ENCODE assay signal across 18 cellular contexts in genomic region chr6:74368746-74369145, GRCh38.
DNase-seq lines count a peak whose midpoint lies in the region; ATAC-seq and TF ChIP-seq lines count a peak whose summit lies in the region.
"Had no signal": no experiment of that assay in that cellular context is flagged by ENCODE, and none has a peak within 500 bp of the region (broad histone marks: within the 10 kb centered on the region; RNA-seq: fewer than 3 reads in every experiment).

No MANE protein-coding gene starts in this region.

- no peaks in the 10 kb centered on the region for H3K79me2 ChIP-seq in ACC112 (ENCODE audit: control insufficient read depth, insufficient read depth, low read length, unreplicated experiment)
- H3K79me2 ChIP-seq in osteoblast (ENCODE audit: insufficient read depth, low read length), result no peaks in the 10 kb centered on the region

- DNase-seq in IMR-90, result peak; percentile 73
- peak; percentile 32 for DNase-seq in brain microvascular endothelial cell
- no peak for DNase-seq in osteoblast (ENCODE audit: insufficient read length, low spot score, missing footprints)
- DNase-seq in activated CD4-positive, alpha-beta T cell treated with anti-CD3 and anti-CD28 coated beads for 4 hours, result no peak
- DNase-seq in activated effector memory CD4-positive, alpha-beta T cell treated with Interleukin-2 at 50 U/mL for 16 hours, result no peak
- no peak for DNase-seq in cerebellar cortex (ENCODE audit: low spot score)
- DNase-seq in amygdala (lab: John Stamatoyannopoulos, UW), result no peak
- DNase-seq: 8988T; CD8-positive, alpha-beta memory T cell; DMS79; GDM1; Karpas-422; NCI-H1105 treated with DMSO at 0.1 percent for 48 hours; NCI-H187; NCI-H69; SHP77 had no signal

- peak overlapping the region; percentile 100 for H4K91ac ChIP-seq in IMR-90 (ENCODE audit: insufficient read depth, low read depth, low read length)

- no peak for TF ChIP-seq RAD21 in IMR-90 (IDR thresholded peaks at IDR 0.05; ENCODE audit: low read length)

- H4K20me1 ChIP-seq in IMR-90 (ENCODE audit: insufficient read depth, low read length) (no peaks in the 10 kb centered on the region), osteoblast (ENCODE audit: insufficient read depth, low read length) (no peaks in the 10 kb centered on the region)
- H4K20me1 ChIP-seq: BLaER1 had no signal

- intact Hi-C loops in IMR-90 (cut with micrococcal nuclease), result no loop called here

- no peak overlapping the region for H3K4me3 ChIP-seq in ACC112 (ENCODE audit: low read depth, low read length)
- H3K4me3 ChIP-seq in IMR-90 (ENCODE audit: insufficient read depth, low read depth, low read length), result no peak overlapping the region
- no peak overlapping the region for H3K4me3 ChIP-seq in brain microvascular endothelial cell (ENCODE audit: low read depth, low read length)
- H3K4me3 ChIP-seq in osteoblast (ENCODE audit: insufficient read depth, low read length), result no peak overlapping the region
- H3K4me3 ChIP-seq: BLaER1 had no signal

- H2AK9ac ChIP-seq in IMR-90 (replicated peaks; ENCODE audit: low read depth, low read length, poor library complexity), result no peak overlapping the region

- H3K14ac ChIP-seq in IMR-90 (replicated peaks; ENCODE audit: low read depth, low read length), result peak overlapping the region; percentile 97

- peak overlapping the region; percentile 75; the same call in 1 of the 2 replicates for H3K4me2 ChIP-seq in IMR-90 (ENCODE audit: low read depth, low read length)
- H3K4me2 ChIP-seq in osteoblast (ENCODE audit: insufficient read depth, low read length), result no peak overlapping the region
- H3K4me2 ChIP-seq: BLaER1 had no signal

- no peak overlapping the region for H3K9ac ChIP-seq in IMR-90 (ENCODE audit: low read depth, low read length)
- H3K9ac ChIP-seq: BLaER1 had no signal

- peak overlapping the region; percentile 100; the same call in 1 of the 2 replicates for H3K23ac ChIP-seq in IMR-90 (ENCODE audit: low read depth, low read length)

- peak overlapping the region; percentile 59 for H3K27ac ChIP-seq in ACC112 (ENCODE audit: low read depth, low read length)
- H3K27ac ChIP-seq in IMR-90 (ENCODE audit: insufficient read depth, low read length), result peak overlapping the region; percentile 91; the same call in 1 of the 2 replicates
- peak overlapping the region; percentile 60 for H3K27ac ChIP-seq in brain microvascular endothelial cell
- peak overlapping the region; percentile 77 for H3K27ac ChIP-seq in osteoblast (ENCODE audit: low read depth, low read length)
- H3K27ac ChIP-seq: BLaER1 had no signal

- H3K4me1 ChIP-seq in ACC112 (ENCODE audit: control insufficient read depth, insufficient read depth, low read length, unreplicated experiment) (peaks cover 37% of the 10 kb centered on the region), IMR-90 (ENCODE audit: control insufficient read depth, insufficient read depth, low read length) (peaks cover 7% of the 10 kb centered on the region; the same call in 1 of the 2 replicates), osteoblast (ENCODE audit: insufficient read depth, low read length) (peaks cover 17% of the 10 kb centered on the region)
- H3K4me1 ChIP-seq: BLaER1 had no signal

- H3K27me3 ChIP-seq in ACC112 (ENCODE audit: insufficient read depth, low read length), result no peaks in the 10 kb centered on the region
- H3K27me3 ChIP-seq in IMR-90 (ENCODE audit: control insufficient read depth, insufficient read depth, low read length), result no peaks in the 10 kb centered on the region
- no peaks in the 10 kb centered on the region for H3K27me3 ChIP-seq in brain microvascular endothelial cell (replicated peaks)
- no peaks in the 10 kb centered on the region for H3K27me3 ChIP-seq in osteoblast (ENCODE audit: insufficient read depth, low read length)
- H3K27me3 ChIP-seq: BLaER1 had no signal

- peak overlapping the region; percentile 100; the same call in 2 of the 3 replicates for H2BK15ac ChIP-seq in IMR-90 (ENCODE audit: low read depth, low read length)

- TF ChIP-seq CTCF in IMR-90 (conservative IDR thresholded peaks at IDR 0.05; ENCODE audit: low read depth, low read length), result no peak
- no peak for TF ChIP-seq CTCF in brain microvascular endothelial cell (IDR thresholded peaks at IDR 0.05; ENCODE audit: low read depth, low read length, missing control alignments)
- TF ChIP-seq CTCF in osteoblast (IDR thresholded peaks at IDR 0.05; ENCODE audit: extremely low read depth, low read depth, low read length), result no peak

- H3K79me1 ChIP-seq in IMR-90 (ENCODE audit: low read depth in 1 of 2, low read length in 2 of 2), result peaks cover 0 to 4% of the 10 kb centered on the region in 2 experiments; a peak in 1 of 4 replicates

- CTCF ChIA-PET in IMR-90 (lab: Yijun Ruan, JAX), result interaction anchor here (0.5 kb wide), 1 partner anchor 217 kb away, joined by 3 read pairs; no protein-coding TSS in a partner anchor

- peaks cover 3% of the 10 kb centered on the region for H3K9me1 ChIP-seq in IMR-90 (ENCODE audit: insufficient read depth, low read length)

- H4K5ac ChIP-seq in IMR-90 (ENCODE audit: low read depth, low read length), result peak overlapping the region; percentile 95; the same call in 1 of the 2 replicates

- peak overlapping the region; percentile 100 for H2AK5ac ChIP-seq in IMR-90 (ENCODE audit: low read depth, low read length)

- H2BK5ac ChIP-seq in IMR-90 (ENCODE audit: low read depth, low read length, poor library complexity, severe bottlenecking), result peak overlapping the region; percentile 100

- no CpG with 5 or more reads among the region's 2 CpGs for WGBS in IMR-90 (ENCODE audit: extremely low coverage in 2 of 2, insufficient read length in 1 of 2), 2 experiments

- H2AFZ ChIP-seq in ACC112 (ENCODE audit: low read length, unreplicated experiment), result no peak overlapping the region
- no peak overlapping the region for H2AFZ ChIP-seq in IMR-90 (replicated peaks; ENCODE audit: low read length, poor library complexity)
- H2AFZ ChIP-seq in osteoblast (ENCODE audit: low read length), result no peak overlapping the region

- no peaks in the 10 kb centered on the region for H3K36me3 ChIP-seq in ACC112 (ENCODE audit: insufficient read depth, low read length)
- H3K36me3 ChIP-seq in IMR-90 (ENCODE audit: control insufficient read depth, insufficient read depth, low read length), result no peaks in the 10 kb centered on the region
- no peaks in the 10 kb centered on the region for H3K36me3 ChIP-seq in brain microvascular endothelial cell (replicated peaks)
- no peaks in the 10 kb centered on the region for H3K36me3 ChIP-seq in osteoblast (ENCODE audit: insufficient read depth, low read length)
- H3K36me3 ChIP-seq: BLaER1 had no signal

- H3K18ac ChIP-seq in IMR-90 (ENCODE audit: low read depth, low read length), result peak overlapping the region; percentile 100; the same call in 1 of the 2 replicates

- dilution Hi-C loops in IMR-90 (cut with HindIII; ENCODE audit: low sequenced_read_pairs, unreplicated experiment), result no loop called here

- peak overlapping the region; percentile 99; the same call in 1 of the 2 replicates for H3K4ac ChIP-seq in IMR-90 (ENCODE audit: low read depth, low read length)

- no peak for TF ChIP-seq POLR2A in IMR-90 (IDR thresholded peaks at IDR 0.05; ENCODE audit: low read depth, low read length)

- H3K9me3 ChIP-seq in IMR-90 (ENCODE audit: control insufficient read depth, insufficient read depth, low read length), result no peaks in the 10 kb centered on the region
- H3K9me3 ChIP-seq in osteoblast (ENCODE audit: low read depth, low read length), result no peaks in the 10 kb centered on the region
- H3K9me3 ChIP-seq: BLaER1 had no signal

- BruUV-seq in IMR-90 (replicated peaks; lab: Mats Ljungman, UMichigan), result no TSS peak

- in situ Hi-C loops in IMR-90 (cut with MboI; ENCODE audit: low sequenced_read_pairs) (no loop called here), brain microvascular endothelial cell (cut with HindIII; ENCODE audit: low pct_ligation_motif_present, low sequenced_read_pairs) (no loop called here)

- H4K8ac ChIP-seq in IMR-90 (ENCODE audit: low read depth in 2 of 2, low read length in 2 of 2), result peak overlapping the region; percentile 89 to 100

- POLR2A ChIA-PET in IMR-90 (lab: Charles Lee; ENCODE audit: unreplicated experiment), result no interaction called here

- H2BK120ac ChIP-seq in IMR-90 (ENCODE audit: low read depth, low read length), result peak overlapping the region; percentile 100

- ATAC-seq in IMR-90 (ENCODE audit: low read depth), result peak; percentile 28

- H3K56ac ChIP-seq in IMR-90 (ENCODE audit: extremely low read depth, insufficient read depth, low read length), result peak overlapping the region; percentile 90

- peak overlapping the region; percentile 100 for H2BK20ac ChIP-seq in IMR-90 (ENCODE audit: low read depth, low read length)

TF ChIP-seq in IMR-90, 13 proteins besides CTCF, POLR2A, EP300 and RAD21:
- no peak for TF ChIP-seq MAFK (IDR thresholded peaks at IDR 0.05; ENCODE audit: low read depth, low read length)
- TF ChIP-seq CEBPB (IDR thresholded peaks at IDR 0.05; ENCODE audit: low read depth, low read length), result peak; percentile 47; the same call in 1 of the 2 replicates
- no peak for TF ChIP-seq MAZ (IDR thresholded peaks at IDR 0.05; ENCODE audit: borderline replicate concordance, low read depth, low read length)
- TF ChIP-seq RFX5 (IDR thresholded peaks at IDR 0.05; ENCODE audit: low read depth, low read length), result no peak
TF ChIP-seq in IMR-90: peak in this region for 1.

Comparison
In these comparisons a context has a peak if more than half of its experiments do, and no peak if none do; other contexts are left out.
1. DNase-seq: peak in IMR-90 (single experiment) and brain microvascular endothelial cell (single experiment); none in osteoblast (single experiment), activated CD4-positive, alpha-beta T cell treated with anti-CD3 and anti-CD28 coated beads for 4 hours (0 of 2), activated effector memory CD4-positive, alpha-beta T cell treated with Interleukin-2 at 50 U/mL for 16 hours (single experiment), cerebellar cortex (single experiment) and amygdala (0 of 56).
2. Peak in every context shown above with its lines, with median percentiles within 50 percentile points of each other: H3K27ac ChIP-seq.